8 cellular contexts compared by ENCODE assay signal in the genomic region with DNA sequence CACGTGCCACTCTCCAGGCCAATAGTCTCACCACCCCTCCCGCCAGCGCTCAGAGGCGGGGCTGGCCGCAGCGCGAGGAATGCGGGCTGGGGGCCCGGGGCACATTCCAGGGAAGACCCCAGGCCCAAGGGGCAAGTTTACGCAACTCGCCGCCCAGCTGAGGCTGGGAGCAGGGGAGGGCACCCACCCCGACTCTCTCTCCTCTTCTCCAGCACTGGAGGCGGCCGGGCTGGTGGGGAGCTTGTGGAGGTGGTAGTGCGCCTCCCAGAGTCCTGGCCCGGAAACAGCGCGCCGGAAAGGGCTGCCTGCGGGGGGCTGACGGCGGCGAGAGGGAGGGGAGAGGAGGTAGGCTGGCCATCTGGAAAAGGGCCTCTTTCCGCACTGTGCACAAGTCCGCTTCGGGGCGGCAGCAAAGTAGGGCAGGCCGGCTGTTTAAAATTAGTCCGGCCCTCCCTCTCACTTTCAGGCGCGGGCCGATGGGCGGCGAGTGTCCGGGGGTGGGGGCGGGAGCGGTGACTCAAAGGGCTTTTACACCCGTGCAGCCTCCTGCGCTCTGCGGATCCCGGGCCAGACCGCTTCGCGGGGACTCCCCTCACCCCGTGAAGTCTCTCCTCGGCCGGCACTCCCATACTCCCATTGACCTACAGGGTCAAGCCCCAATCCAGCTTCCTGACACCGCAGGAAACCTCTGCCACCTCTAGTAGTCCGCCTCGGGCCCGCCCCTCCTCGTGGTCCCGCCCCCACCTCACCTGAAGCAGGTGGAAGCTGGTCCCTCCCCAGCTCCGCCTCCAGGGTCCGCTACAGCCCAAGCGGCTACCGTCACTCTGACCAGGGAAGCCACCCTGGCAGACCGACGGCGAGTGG. TPM values are rescaled to one million over a fixed set of nuclear protein-coding genes. Genes with fewer than 3 reads are reported as not detected.
DNase-seq lines count a peak whose midpoint lies in the region; ATAC-seq and TF ChIP-seq lines count a peak whose summit lies in the region.

No MANE protein-coding gene starts in this region.

- H3K9ac ChIP-seq in SK-N-MC (ENCODE audit: insufficient read length): no peak overlapping the region

- peaks cover 8% of the 10 kb centered on the region for H3K27me3 Mint-ChIP-seq in CD4-positive, alpha-beta T cell

- peak in 9 of 10 experiments; percentile 24 to 53 (median 35) for DNase-seq in CD4-positive, alpha-beta T cell
- DNase-seq in SK-N-MC (ENCODE audit: low read depth, low spot score) (no peak), amygdala (lab: John Stamatoyannopoulos, UW) (peak in 33 of 56 donors; percentile 22 to 75 (median 51)), left ventricle myocardium inferior (peak; percentile 80), posterior vena cava (ENCODE audit: low spot score) (peak; percentile 93)

- H3K9me3 ChIP-seq in CD4-positive, alpha-beta T cell (ENCODE audit: control insufficient read depth, low read length): no peaks in the 10 kb centered on the region
- H3K9me3 ChIP-seq in SK-N-MC (ENCODE audit: low read depth, low read length) (no peaks in the 10 kb centered on the region), left ventricle myocardium inferior (replicated peaks) (no peaks in the 10 kb centered on the region)

- no peaks in the 10 kb centered on the region for H3K36me3 ChIP-seq in SK-N-MC (ENCODE audit: insufficient read depth, low read length)
- no peaks in the 10 kb centered on the region for H3K36me3 ChIP-seq in left ventricle myocardium inferior

- POLR2A ChIA-PET in CD4-positive, alpha-beta T cell (lab: Charles Lee): interaction anchor here (1.0 to 6.2 kb wide), 2 partner anchors 18 to 88 kb away, joined by 3 to 81 read pairs; a partner anchor contains a TSS

- H3K4me1 ChIP-seq in left ventricle myocardium inferior: peaks cover 83% of the 10 kb centered on the region

- no peak for TF ChIP-seq CTCF in CD4-positive, alpha-beta T cell (IDR thresholded peaks at IDR 0.05)
- TF ChIP-seq CTCF in left ventricle myocardium inferior (IDR thresholded peaks at IDR 0.05; ENCODE audit: borderline replicate concordance): peak; percentile 47

- H3K4me3 ChIP-seq in SK-N-MC (peak overlapping the region; percentile 82), left ventricle myocardium inferior (peak overlapping the region; percentile 88)

- intact Hi-C loops in CD4-positive, alpha-beta T cell (cut with DNase I, micrococcal nuclease): loop anchor here (5.0 to 10.0 kb wide), 3 partner anchors 139 to 838 kb away; a partner anchor contains a TSS
- intact Hi-C loops in left ventricle myocardium inferior (cut with micrococcal nuclease): no loop called here
- intact Hi-C loops in posterior vena cava (cut with DNase I): no loop called here

- ATAC-seq in CD4-positive, alpha-beta T cell (ENCODE audit: poor library complexity): peak; percentile 4
- ATAC-seq in GM19372 (IDR thresholded peaks at IDR 0.05; ENCODE audit: low read depth, unreplicated experiment) (peak; percentile 22), GM18519 (IDR thresholded peaks at IDR 0.05; ENCODE audit: low FRiP score, unreplicated experiment) (no peak)

- peak overlapping the region; percentile 97 for H3K4me3 Mint-ChIP-seq in CD4-positive, alpha-beta T cell

- TF ChIP-seq RAD21 in Ishikawa (IDR thresholded peaks at IDR 0.05; ENCODE audit: low read depth): peak; percentile 20; the same call in 1 of the 2 replicates

- no peaks in the 10 kb centered on the region for H3K9me3 Mint-ChIP-seq in CD4-positive, alpha-beta T cell

- no peaks in the 10 kb centered on the region for H3K36me3 Mint-ChIP-seq in CD4-positive, alpha-beta T cell (ENCODE audit: low read depth)

- H3K27ac ChIP-seq in CD4-positive, alpha-beta T cell (ENCODE audit: low read depth, low read length): peak overlapping the region; percentile 65
- H3K27ac ChIP-seq in SK-N-MC (no peak overlapping the region), left ventricle myocardium inferior (replicated peaks) (peak overlapping the region; percentile 98)

- CTCF ChIA-PET in CD4-positive, alpha-beta T cell (lab: Charles Lee): interaction anchor here (1.3 to 5.3 kb wide), 2 partner anchors 19 to 235 kb away, joined by 3 to 31 read pairs; a partner anchor contains a TSS

- H3K27ac Mint-ChIP-seq in CD4-positive, alpha-beta T cell: peak overlapping the region; percentile 68

- H3K4me1 Mint-ChIP-seq in CD4-positive, alpha-beta T cell (ENCODE audit: low read depth): peaks cover 42% of the 10 kb centered on the region

- TF ChIP-seq EP300 in Ishikawa (IDR thresholded peaks at IDR 0.05; ENCODE audit: borderline replicate concordance): peak; percentile 33; the same call in 1 of the 2 replicates

- peaks cover 6% of the 10 kb centered on the region for H3K27me3 ChIP-seq in CD4-positive, alpha-beta T cell (ENCODE audit: control insufficient read depth, insufficient read depth, low read length)
- H3K27me3 ChIP-seq in left ventricle myocardium inferior (ENCODE audit: low read depth): peaks cover 15% of the 10 kb centered on the region

TF ChIP-seq in Ishikawa, 13 proteins besides CTCF, POLR2A, EP300 and RAD21:
- TF ChIP-seq TCF12 (IDR thresholded peaks at IDR 0.05; ENCODE audit: low read depth) (peak; percentile 67; the same call in 1 of the 2 replicates), YY1 (IDR thresholded peaks at IDR 0.05; ENCODE audit: low read depth) (no peak), TEAD4 (IDR thresholded peaks at IDR 0.05) (peak; percentile 88), FOXM1 (IDR thresholded peaks at IDR 0.05; ENCODE audit: borderline replicate concordance, low read depth) (no peak), CEBPB (IDR thresholded peaks at IDR 0.05) (0 out of 2 replicates have a peak, but pooled peaks have one; percentile 27), EGR1 (IDR thresholded peaks at IDR 0.05) (0 out of 2 replicates have a peak, but pooled peaks have one; percentile 54), TAF1 (IDR thresholded peaks at IDR 0.05; ENCODE audit: low read depth) (peak; percentile 68), ZBTB7A (IDR thresholded peaks at IDR 0.05; ENCODE audit: low read depth) (peak; percentile 99), NFIC (IDR thresholded peaks at IDR 0.05) (0 out of 2 replicates have a peak, but pooled peaks have one; percentile 24), CREB1 (IDR thresholded peaks at IDR 0.05; ENCODE audit: low read depth) (no peak)
- TF ChIP-seq, protein P1, sequence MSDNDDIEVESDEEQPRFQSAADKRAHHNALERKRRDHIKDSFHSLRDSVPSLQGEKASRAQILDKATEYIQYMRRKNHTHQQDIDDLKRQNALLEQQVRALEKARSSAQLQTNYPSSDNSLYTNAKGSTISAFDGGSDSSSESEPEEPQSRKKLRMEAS (IDR thresholded peaks at IDR 0.05): peak; percentile 89
- TF ChIP-seq, protein P2, sequence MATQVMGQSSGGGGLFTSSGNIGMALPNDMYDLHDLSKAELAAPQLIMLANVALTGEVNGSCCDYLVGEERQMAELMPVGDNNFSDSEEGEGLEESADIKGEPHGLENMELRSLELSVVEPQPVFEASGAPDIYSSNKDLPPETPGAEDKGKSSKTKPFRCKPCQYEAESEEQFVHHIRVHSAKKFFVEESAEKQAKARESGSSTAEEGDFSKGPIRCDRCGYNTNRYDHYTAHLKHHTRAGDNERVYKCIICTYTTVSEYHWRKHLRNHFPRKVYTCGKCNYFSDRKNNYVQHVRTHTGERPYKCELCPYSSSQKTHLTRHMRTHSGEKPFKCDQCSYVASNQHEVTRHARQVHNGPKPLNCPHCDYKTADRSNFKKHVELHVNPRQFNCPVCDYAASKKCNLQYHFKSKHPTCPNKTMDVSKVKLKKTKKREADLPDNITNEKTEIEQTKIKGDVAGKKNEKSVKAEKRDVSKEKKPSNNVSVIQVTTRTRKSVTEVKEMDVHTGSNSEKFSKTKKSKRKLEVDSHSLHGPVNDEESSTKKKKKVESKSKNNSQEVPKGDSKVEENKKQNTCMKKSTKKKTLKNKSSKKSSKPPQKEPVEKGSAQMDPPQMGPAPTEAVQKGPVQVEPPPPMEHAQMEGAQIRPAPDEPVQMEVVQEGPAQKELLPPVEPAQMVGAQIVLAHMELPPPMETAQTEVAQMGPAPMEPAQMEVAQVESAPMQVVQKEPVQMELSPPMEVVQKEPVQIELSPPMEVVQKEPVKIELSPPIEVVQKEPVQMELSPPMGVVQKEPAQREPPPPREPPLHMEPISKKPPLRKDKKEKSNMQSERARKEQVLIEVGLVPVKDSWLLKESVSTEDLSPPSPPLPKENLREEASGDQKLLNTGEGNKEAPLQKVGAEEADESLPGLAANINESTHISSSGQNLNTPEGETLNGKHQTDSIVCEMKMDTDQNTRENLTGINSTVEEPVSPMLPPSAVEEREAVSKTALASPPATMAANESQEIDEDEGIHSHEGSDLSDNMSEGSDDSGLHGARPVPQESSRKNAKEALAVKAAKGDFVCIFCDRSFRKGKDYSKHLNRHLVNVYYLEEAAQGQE (IDR thresholded peaks at IDR 0.05; ENCODE audit: low read depth): no peak
- TF ChIP-seq, protein P3, sequence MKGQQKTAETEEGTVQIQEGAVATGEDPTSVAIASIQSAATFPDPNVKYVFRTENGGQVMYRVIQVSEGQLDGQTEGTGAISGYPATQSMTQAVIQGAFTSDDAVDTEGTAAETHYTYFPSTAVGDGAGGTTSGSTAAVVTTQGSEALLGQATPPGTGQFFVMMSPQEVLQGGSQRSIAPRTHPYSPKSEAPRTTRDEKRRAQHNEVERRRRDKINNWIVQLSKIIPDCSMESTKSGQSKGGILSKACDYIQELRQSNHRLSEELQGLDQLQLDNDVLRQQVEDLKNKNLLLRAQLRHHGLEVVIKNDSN (IDR thresholded peaks at IDR 0.05): no peak; the same call in none of the 2 replicates
TF ChIP-seq in Ishikawa: peak in this region for 8.

RNA-seq across cellular contexts. Expression of a gene that starts 1.0 kb away (rescaled TPM):
- total RNA-seq in CD4-positive, alpha-beta T cell: 10 to 100 TPM; 21.1 to 26.0 TPM
- total RNA-seq in left ventricle myocardium inferior (18.0 TPM), posterior vena cava (10 to 100 TPM; 23.8 to 32.9 TPM)

RNA-seq across cellular contexts. Expression of a gene that starts 2.5 kb away (rescaled TPM):
- total RNA-seq in CD4-positive, alpha-beta T cell: 1 to 10 TPM; 3.1 TPM
- total RNA-seq in left ventricle myocardium inferior (1.3 TPM), posterior vena cava (1 to 10 TPM in 1 of 2 donors, under 1 TPM in 1; 0.57 to 1.1 TPM)

RNA-seq across cellular contexts. Expression of a gene that starts 19.4 kb away (rescaled TPM):
- total RNA-seq in CD4-positive, alpha-beta T cell: 10 to 100 TPM; 35.8 to 37.6 TPM
- 11.5 TPM for total RNA-seq in left ventricle myocardium inferior
- total RNA-seq in posterior vena cava: 10 to 100 TPM; 25.1 to 33.1 TPM

RNA-seq across cellular contexts. Expression of a gene that starts 33.0 kb away (rescaled TPM):
- total RNA-seq in CD4-positive, alpha-beta T cell: 10 to 100 TPM; 13.1 to 14.0 TPM
- total RNA-seq in left ventricle myocardium inferior: 1.1 TPM
- total RNA-seq in posterior vena cava: 1 to 10 TPM; 3.2 to 5.4 TPM

RNA-seq across cellular contexts. Expression of a gene that starts 47.4 kb away (rescaled TPM):
- total RNA-seq in CD4-positive, alpha-beta T cell: 1 to 10 TPM; 1.9 to 2.3 TPM
- 0.80 TPM for total RNA-seq in left ventricle myocardium inferior
- total RNA-seq in posterior vena cava: 1 to 10 TPM in 1 of 2 donors, under 1 TPM in 1; 0.93 to 1.2 TPM

Comparison
In these comparisons a context has a peak if more than half of its experiments do, and no peak if none do; other contexts are left out.
1. intact Hi-C loops: an anchor here in CD4-positive, alpha-beta T cell (5.0 to 10.0 kb wide); none called in left ventricle myocardium inferior and posterior vena cava.